ENCODE assay signal across 28 cellular contexts in the genomic region with DNA sequence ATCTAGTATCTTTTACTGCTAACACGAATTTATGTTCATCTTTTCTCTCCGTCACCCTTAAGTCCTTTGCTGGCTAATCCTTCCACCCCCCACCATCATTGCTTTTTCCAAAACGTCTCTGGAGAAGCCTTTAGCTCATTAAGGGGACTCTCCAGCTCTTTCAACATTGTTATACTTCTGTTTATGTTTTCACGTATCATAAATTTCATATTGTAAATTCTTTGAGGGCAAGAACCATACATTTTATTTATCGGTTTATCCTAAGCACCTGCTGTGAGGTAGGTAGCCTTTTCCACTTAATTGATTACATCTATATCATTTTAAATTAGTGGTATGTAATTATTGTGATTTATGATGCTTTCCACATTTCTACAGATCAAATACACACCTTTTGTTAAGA.
"Had no signal": no experiment of that assay in that cellular context is flagged by ENCODE, and none has a peak within 500 bp of the region (broad histone marks: within the 10 kb centered on the region; RNA-seq: fewer than 3 reads in every experiment).

No MANE protein-coding gene starts in this region.

- H3K27ac ChIP-seq: left lung, lower lobe of right lung, pancreas, prostate gland, skin epidermis, suprapubic skin, thoracic aorta, tibial artery, upper lobe of right lung had no signal

- H3K27me3 ChIP-seq: left lung, pancreas, suprapubic skin, tibial artery, upper lobe of right lung had no signal

- DNase-seq: hypothalamus; immature natural killer cell; kidney; left colon; left lung; lower lobe of right lung; mammary epithelial cell; mesenchymal stem cell; mucosa of descending colon; naive thymus-derived CD4-positive, alpha-beta T cell; pancreas; posterior cingulate gyrus; retina; right cardiac atrium; stimulated activated CD4-positive, alpha-beta T cell treated with anti-CD3 and anti-CD28 coated beads, Interleukin-12 subunit alpha, Interleukin-12 subunit beta, amount 100 ng/mL, for 4 hours; stimulated activated CD4-positive, alpha-beta T cell treated with anti-CD3 and anti-CD28 coated beads, Interleukin-4, amount 100 ng/mL, for 24 hours; stimulated activated naive CD4-positive, alpha-beta T cell; tibial artery; upper lobe of right lung had no signal

- H3K4me1 ChIP-seq: pancreas, prostate gland, tibial artery, upper lobe of right lung had no signal

- H3K4me3 ChIP-seq: left lung, lower lobe of right lung, mucosa of descending colon, pancreas, prostate gland, skin epidermis, suprapubic skin, thoracic aorta, tibial artery, upper lobe of right lung had no signal

- FAIRE-seq: islet of Langerhans, kidney, pancreas, urothelium cell line had no signal

- ATAC-seq: left colon; left lung; lower lobe of right lung; mucosa of descending colon; naive thymus-derived CD4-positive, alpha-beta T cell; natural killer cell treated with Interleukin-12 subunit alpha and Interleukin-12 subunit beta and Interleukin-15 and Interleukin-18, amount 100 ng/mL, for 72 hours; pancreas; right cardiac atrium; sciatic nerve; stimulated activated effector memory CD8-positive, alpha-beta T cell treated with anti-CD3 and anti-CD28 coated beads, Interleukin-12 subunit alpha, Interleukin-12 subunit beta, amount 100 ng/mL, for 72 hours; upper lobe of right lung had no signal

- H3K36me3 ChIP-seq: left lung, lower lobe of right lung, pancreas, prostate gland, suprapubic skin, thoracic aorta, tibial artery, upper lobe of right lung had no signal

- H3K9me3 ChIP-seq: left lung, lower lobe of right lung, mucosa of descending colon, pancreas, prostate gland, suprapubic skin, thoracic aorta, tibial artery, upper lobe of right lung had no signal
